Comparison of ENCODE assay signal across 1 cellular context in genomic region chr21:37511848-37512247, GRCh38.
TF ChIP-seq lines count a peak whose summit lies in the region.

No MANE protein-coding gene starts in this region.

TF ChIP-seq in HepG2, 621 proteins besides CTCF, POLR2A, EP300 and RAD21 (continued from another document):
- TF ChIP-seq ELK4 (CRISPR knock-in tag; IDR thresholded peaks at IDR 0.05; ENCODE audit: borderline replicate concordance) (no peak), ZNF800 (CRISPR knock-in tag; IDR thresholded peaks at IDR 0.05) (no peak), THAP8 (CRISPR knock-in tag; IDR thresholded peaks at IDR 0.05; ENCODE audit: borderline replicate concordance) (no peak), SNAPC4 (CRISPR knock-in tag; IDR thresholded peaks at IDR 0.05) (no peak), CEBPB (IDR thresholded peaks at IDR 0.05; ENCODE audit: borderline replicate concordance, low read depth, low read length) (0 out of 2 replicates have a peak, but pooled peaks have one; percentile 50), RFX1 (IDR thresholded peaks at IDR 0.05) (peak; percentile 15; the same call in 1 of the 2 replicates), ZNF136 (CRISPR knock-in tag; IDR thresholded peaks at IDR 0.05; ENCODE audit: low read depth) (no peak)
